Comparison of ENCODE assay signal across 21 cellular contexts in genomic region chr14:99724939-99725773, GRCh38. TPM values are rescaled to one million over a fixed set of nuclear protein-coding genes. Genes with fewer than 3 reads are reported as not detected.
DNase-seq lines count a peak whose midpoint lies in the region; TF ChIP-seq lines count a peak whose summit lies in the region.
"Had no signal": no experiment of that assay in that cellular context is flagged by ENCODE, and none has a peak within 500 bp of the region (broad histone marks: within the 10 kb centered on the region; RNA-seq: fewer than 3 reads in every experiment).

No MANE protein-coding gene starts in this region.

- H3K79me2 ChIP-seq in H9 (ENCODE audit: insufficient read depth, low read length) = no peaks in the 10 kb centered on the region

- H2AK5ac ChIP-seq in H9 (ENCODE audit: insufficient read length, low read length) = no peak overlapping the region

- H2BK12ac ChIP-seq in H9 (ENCODE audit: insufficient read length, low read depth, low read length) = no peak overlapping the region

- no peak for TF ChIP-seq CTCF in H9 (conservative IDR thresholded peaks at IDR 0.05)

- H3K27ac Mint-ChIP-seq in H9 = peak overlapping the region in 1 of 3 experiments; percentile 42; a peak in 1 of 7 replicates
- H3K27ac Mint-ChIP-seq: activated naive CD4-positive, alpha-beta T cell treated with anti-CD3 and anti-CD28 coated beads, Interleukin-2, amount 50 U/mL, for 72 hours; memory B cell; stimulated activated naive CD8-positive, alpha-beta T cell treated with anti-CD3 and anti-CD28 coated beads, Interleukin-15, Interleukin-2, amounts not matched to agents 100 ng/mL and 50 ng/mL, for 24 hours had no signal

- H2AFZ ChIP-seq in H9 (ENCODE audit: low read length) = no peak overlapping the region

- no peak overlapping the region for H3K14ac ChIP-seq in H9 (ENCODE audit: insufficient read depth, low read length)

- no peak overlapping the region for H3K9ac ChIP-seq in H9 (ENCODE audit: extremely low read depth, insufficient read length, low read length)

- H2BK120ac ChIP-seq in H9 (ENCODE audit: low read depth, low read length, poor library complexity, severe bottlenecking) = no peak overlapping the region

- no peaks in the 10 kb centered on the region for H3K9me3 ChIP-seq in H9 (ENCODE audit: control insufficient read depth, low read depth, low read length)
- H3K9me3 ChIP-seq: MG63, tibial nerve had no signal

- WGBS in H9 (ENCODE audit: extremely low coverage, insufficient read length, low lambda C conversion rate) = no CpG with 5 or more reads among the region's 15 CpGs

- peaks cover 6 to 29% of the 10 kb centered on the region in 2 experiments for H3K4me1 Mint-ChIP-seq in H9
- H3K4me1 Mint-ChIP-seq: CD4-positive, alpha-beta memory T cell had no signal

- no peak overlapping the region for H3K27ac ChIP-seq in H9 (ENCODE audit: insufficient read length, low read depth, low read length)
- H3K27ac ChIP-seq in substantia nigra (ENCODE audit: low read depth, low read length, poor library complexity, severe bottlenecking) = no peak overlapping the region
- H3K27ac ChIP-seq: tibial nerve had no signal

- no peaks in the 10 kb centered on the region for H3K79me1 ChIP-seq in H9 (ENCODE audit: insufficient read depth, low read depth, low read length, poor library complexity, severe bottlenecking)

- H3K9me3 Mint-ChIP-seq in H9 = no peaks in the 10 kb centered on the region; a peak in 1 of 5 replicates
- H3K9me3 Mint-ChIP-seq: activated naive CD4-positive, alpha-beta T cell treated with anti-CD3 and anti-CD28 coated beads, Interleukin-2, amount 50 U/mL, for 72 hours; CD4-positive, alpha-beta memory T cell; memory B cell; stimulated activated naive CD8-positive, alpha-beta T cell treated with anti-CD3 and anti-CD28 coated beads, Interleukin-15, Interleukin-2, amounts not matched to agents 100 ng/mL and 50 ng/mL, for 24 hours had no signal

- H4K8ac ChIP-seq in H9 (replicated peaks; ENCODE audit: insufficient read length, low read depth, low read length) = no peak overlapping the region

- intact Hi-C loops in posterior vena cava (cut with DNase I) = loop anchor here (5.0 kb wide), 1 partner anchor 162 kb away; no protein-coding TSS in a partner anchor

- no peak overlapping the region for H3K23ac ChIP-seq in H9 (ENCODE audit: insufficient read length, low read depth, low read length)

- no peak overlapping the region for H4K91ac ChIP-seq in H9 (ENCODE audit: insufficient read length, low read depth, low read length)

- no peak overlapping the region for H3K4me2 ChIP-seq in H9 (ENCODE audit: insufficient read depth, insufficient read length, low read length)

- H2BK15ac ChIP-seq in H9 (ENCODE audit: low read depth, low read length) = no peak overlapping the region

- peaks cover 6% of the 10 kb centered on the region for H3K27me3 Mint-ChIP-seq in H9 (ENCODE audit: low read depth)

- H4K5ac ChIP-seq in H9 (ENCODE audit: insufficient read length, low read depth, low read length) = no peak overlapping the region

- H3T11ph ChIP-seq in H9 (ENCODE audit: low read length) = no peak overlapping the region

- no peaks in the 10 kb centered on the region for H4K20me1 ChIP-seq in H9 (ENCODE audit: control insufficient read depth, insufficient read depth, insufficient read length)

- H3K27me3 ChIP-seq in H9 (ENCODE audit: insufficient read depth, low read length) = no peaks in the 10 kb centered on the region
- H3K27me3 ChIP-seq: MG63 had no signal

- H3K36me3 Mint-ChIP-seq in H9 (ENCODE audit: insufficient read depth in 1 of 3, low read depth in 3 of 3) = no peaks in the 10 kb centered on the region
- H3K36me3 Mint-ChIP-seq: activated naive CD4-positive, alpha-beta T cell treated with anti-CD3 and anti-CD28 coated beads, Interleukin-2, amount 50 U/mL, for 72 hours; CD4-positive, alpha-beta memory T cell had no signal

- H3K18ac ChIP-seq in H9 (ENCODE audit: insufficient read length, low read depth, low read length) = no peak overlapping the region

- no peaks in the 10 kb centered on the region for H3K4me1 ChIP-seq in H9 (ENCODE audit: insufficient read depth, low read length)

- no peak overlapping the region for H2BK20ac ChIP-seq in H9 (ENCODE audit: low read depth, low read length, poor library complexity, severe bottlenecking)

- DNase-seq in D341Med (ENCODE audit: low spot score) (peak; percentile 11), H9 (peak; percentile 20), iPS-NIHi11 (ENCODE audit: low spot score) (peak; percentile 9), posterior vena cava (ENCODE audit: low spot score) (peak; percentile 69), NCI-H1092 treated with DMSO at 0.1 percent for 48 hours (lab: John Stamatoyannopoulos, UW) (no peak), substantia nigra (lab: John Stamatoyannopoulos, UW) (no peak), NCI-H2029 treated with DMSO at 0.1 percent for 48 hours (lab: John Stamatoyannopoulos, UW) (no peak)
- DNase-seq: anterior cingulate cortex; CD4-positive, alpha-beta memory T cell; kidney glomerular epithelial cell; MG63; NCI-H1436 treated with DMSO at 0.1 percent for 48 hours; NCI-H446 treated with DMSO at 0.1 percent for 48 hours; nucleus accumbens; PC-3; SIG-M5; SW 1271 had no signal

- no peak overlapping the region for H3K4ac ChIP-seq in H9 (ENCODE audit: low read depth, low read length)

- H3K56ac ChIP-seq in H9 (ENCODE audit: insufficient read length, low read depth, low read length) = no peak overlapping the region

- no peak overlapping the region for H2BK5ac ChIP-seq in H9 (ENCODE audit: insufficient read length, low read length)

- no peak overlapping the region for H3K4me3 Mint-ChIP-seq in H9
- H3K4me3 Mint-ChIP-seq: CD4-positive, alpha-beta memory T cell; memory B cell; stimulated activated naive CD8-positive, alpha-beta T cell treated with anti-CD3 and anti-CD28 coated beads, Interleukin-15, Interleukin-2, amounts not matched to agents 100 ng/mL and 50 ng/mL, for 24 hours had no signal

- H3K23me2 ChIP-seq in H9 (ENCODE audit: insufficient read length, low read depth, low read length, poor library complexity, severe bottlenecking) = no peaks in the 10 kb centered on the region

RNA-seq across cellular contexts. Expression of gene CYP46A1, which starts 41.1 kb away (rescaled TPM):
- total RNA-seq in H9 (2021) = 0.59 and 0.75 TPM in 2 replicates
- total RNA-seq in posterior vena cava = 1 to 10 TPM; 1.3 TPM

Comparison
In these comparisons a context has a peak if more than half of its experiments do, and no peak if none do; other contexts are left out.
1. DNase-seq: peak in D341Med (single experiment), H9 (single experiment), iPS-NIHi11 (single experiment) and posterior vena cava (single experiment); none in NCI-H1092 treated with DMSO at 0.1 percent for 48 hours (single experiment), substantia nigra (0 of 49) and NCI-H2029 treated with DMSO at 0.1 percent for 48 hours (single experiment).